ENCODE assay signal across 19 cellular contexts in the genomic region with DNA sequence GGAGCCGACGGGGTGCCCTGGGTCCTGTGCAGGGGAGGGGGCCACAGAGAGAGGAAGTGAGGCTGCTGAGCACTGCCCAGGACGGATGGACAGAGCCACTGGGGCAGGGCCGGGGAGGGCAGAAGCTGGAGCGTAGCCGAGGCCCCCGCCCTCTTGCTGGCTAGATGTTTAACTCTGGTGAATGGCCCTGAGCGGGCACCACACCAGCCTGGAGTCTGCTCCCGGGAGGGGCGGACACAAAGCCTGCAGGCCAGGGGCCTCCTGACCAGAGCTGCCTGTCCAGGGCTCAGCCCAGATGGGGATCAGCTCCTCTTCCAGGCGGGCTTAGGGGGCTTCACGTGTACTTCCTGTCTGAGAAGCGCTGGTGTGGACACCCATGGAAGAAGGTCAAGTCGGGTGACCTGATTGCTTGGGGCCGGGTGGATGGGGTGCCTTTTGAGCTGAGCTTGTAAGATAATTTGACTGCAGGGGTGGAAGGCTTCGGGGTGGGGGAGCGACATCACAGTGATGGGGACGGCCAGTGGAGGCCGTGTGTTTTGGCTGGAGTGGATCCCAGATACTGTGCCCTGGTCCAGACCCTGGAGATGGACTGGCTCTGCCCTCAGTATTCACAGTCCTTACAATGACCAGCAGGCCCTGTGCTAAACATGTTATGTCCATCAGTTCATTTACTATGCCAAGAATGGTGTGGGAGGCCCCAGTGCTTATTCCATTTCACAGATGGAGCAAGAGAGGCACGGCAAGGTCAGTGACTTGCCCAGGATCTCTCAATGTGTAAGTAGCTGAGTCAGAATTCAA. TPM values are rescaled to one million over a fixed set of nuclear protein-coding genes. Genes with fewer than 3 reads are reported as not detected.
"Had no signal": no experiment of that assay in that cellular context is flagged by ENCODE, and none has a peak within 500 bp of the region (broad histone marks: within the 10 kb centered on the region; RNA-seq: fewer than 3 reads in every experiment).

No MANE protein-coding gene starts in this region.

- H3K27ac ChIP-seq: pancreas, SJSA1 had no signal

- ATAC-seq: activated T-helper 17 cell treated with anti-CD3 and anti-CD28 coated beads, Interleukin-2, amount 50 U/mL, for 72 hours; pancreas had no signal

- H3K36me3 ChIP-seq: pancreas, SJSA1 had no signal

- H3K27ac Mint-ChIP-seq: activated T-helper 17 cell treated with anti-CD3 and anti-CD28 coated beads, Interleukin-2, amount 50 U/mL, for 72 hours; type B pancreatic cell had no signal

- H3K4me3 Mint-ChIP-seq: activated T-helper 17 cell treated with anti-CD3 and anti-CD28 coated beads, Interleukin-2, amount 50 U/mL, for 72 hours; type B pancreatic cell had no signal

- H3K27me3 ChIP-seq: pancreas, SJSA1 had no signal

- H3K9me3 ChIP-seq: pancreas, SJSA1 had no signal

- H3K9me3 Mint-ChIP-seq: activated T-helper 17 cell treated with anti-CD3 and anti-CD28 coated beads, Interleukin-2, amount 50 U/mL, for 72 hours; type B pancreatic cell had no signal

- H3K36me3 Mint-ChIP-seq: type B pancreatic cell had no signal

- H3K4me3 ChIP-seq: pancreas, SJSA1 had no signal

- DNase-seq: activated CD4-positive, CD25-positive, alpha-beta regulatory T cell treated with anti-CD3 and anti-CD28 coated beads, Interleukin-2, amount 50 U/mL, for 72 hours; activated naive CD4-positive, alpha-beta T cell treated with Interleukin-2 at 50 U/mL for 16 hours; hippocampal formation; pancreas; retina; stimulated activated CD4-positive, alpha-beta T cell treated with anti-CD3 and anti-CD28 coated beads, Interleukin-15, amount 100 ng/mL, for 24 hours; stimulated activated CD4-positive, alpha-beta T cell treated with anti-CD3 and anti-CD28 coated beads, Interleukin-4, amount 100 ng/mL, for 1 hour; stimulated activated naive CD4-positive, alpha-beta T cell had no signal

RNA-seq across cellular contexts. Expression of a gene that starts 33.7 kb away (rescaled TPM):
- total RNA-seq: activated CD8-positive, alpha-beta memory T cell treated with anti-CD3 and anti-CD28 coated beads for 36 hours; bronchial epithelial cell; dermis microvascular lymphatic vessel endothelial cell; epithelial cell of proximal tubule; liver; pancreas; skeletal muscle tissue had no signal
- polyA plus RNA-seq: keratinocyte, liver, neural cell had no signal
